19 cellular contexts compared by ENCODE assay signal in genomic region chr12:130076752-130077151, GRCh38.
"Had no signal": no experiment of that assay in that cellular context is flagged by ENCODE, and none has a peak within 500 bp of the region (broad histone marks: within the 10 kb centered on the region; RNA-seq: fewer than 3 reads in every experiment).

No MANE protein-coding gene starts in this region.

- H3K27me3 ChIP-seq: body of pancreas, foreskin keratinocyte, ovary had no signal

- H3K27ac ChIP-seq: body of pancreas, foreskin keratinocyte, hepatocyte, ovary, prostate gland, spleen, WERI-Rb-1 had no signal

- ATAC-seq: activated CD8-positive, alpha-beta T cell treated with anti-CD3 and anti-CD28 coated beads, Interleukin-2, amount 10 ng/mL, durations not matched to agents 7 days and 5 days; body of pancreas; foreskin keratinocyte; left lung had no signal

- H3K4me1 ChIP-seq: body of pancreas, foreskin keratinocyte, left lung, prostate gland, spleen had no signal

- H3K4me3 ChIP-seq: body of pancreas, hepatocyte, left lung, lung, ovary, prostate gland, spleen had no signal

- DNase-seq: activated CD4-positive, alpha-beta T cell treated with anti-CD3 and anti-CD28 coated beads, Interleukin-2, amount 50 U/mL, for 1 hour; activated CD4-positive, CD25-positive, alpha-beta regulatory T cell treated with anti-CD3 and anti-CD28 coated beads, Interleukin-2, amount 50 U/mL, for 72 hours; activated CD8-positive, alpha-beta T cell treated with anti-CD3 and anti-CD28 coated beads, Interleukin-2, amount 10 ng/mL, durations not matched to agents 7 days and 5 days; activated gamma-delta T cell; anterior cingulate cortex; body of pancreas; caudate nucleus; effector CD4-positive, alpha-beta T cell; foreskin keratinocyte; immature natural killer cell; left lung; naive thymus-derived CD8-positive, alpha-beta T cell; ovary; spleen; stimulated activated CD4-positive, alpha-beta T cell treated with anti-CD3 and anti-CD28 coated beads, Interleukin-4, amount 100 ng/mL, for 1 hour; WERI-Rb-1 had no signal

- H3K9me3 ChIP-seq: body of pancreas, ovary, prostate gland had no signal

- H3K36me3 ChIP-seq: left lung, ovary, prostate gland, spleen, WERI-Rb-1 had no signal
